Comparison of ENCODE assay signal across 20 cellular contexts in the genomic region with DNA sequence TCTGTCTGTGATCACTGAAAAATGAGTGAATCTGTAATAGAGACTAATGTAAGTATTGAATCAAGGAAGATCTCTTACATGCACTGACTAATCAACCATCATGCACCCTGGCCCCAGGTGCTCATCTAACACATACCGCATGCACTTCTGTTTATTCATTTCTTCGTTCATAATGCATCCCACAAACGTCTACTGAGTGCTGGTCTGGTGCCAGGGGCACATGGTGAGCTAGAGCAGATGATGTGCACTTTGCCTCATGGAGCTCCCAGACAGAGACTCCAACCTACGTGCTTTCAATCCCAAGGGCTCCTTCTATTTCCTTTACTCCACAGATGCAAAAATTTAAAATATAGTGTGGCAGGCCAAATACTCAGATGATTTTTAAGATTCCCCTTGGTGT. TPM values are rescaled to one million over a fixed set of nuclear protein-coding genes. Genes with fewer than 3 reads are reported as not detected.
DNase-seq lines count a peak whose midpoint lies in the region; ATAC-seq lines count a peak whose summit lies in the region.
"Had no signal": no experiment of that assay in that cellular context is flagged by ENCODE, and none has a peak within 500 bp of the region (broad histone marks: within the 10 kb centered on the region; RNA-seq: fewer than 3 reads in every experiment).

No MANE protein-coding gene starts in this region.

- peak; percentile 55 for DNase-seq in globus pallidus (ENCODE audit: low spot score)
- DNase-seq in skeletal muscle cell (ENCODE audit: low read depth), result peak; percentile 25
- DNase-seq in central memory CD4-positive, alpha-beta T cell, result no peak
- DNase-seq in cardiac septum (ENCODE audit: low spot score), result no peak
- DNase-seq in naive thymus-derived CD4-positive, alpha-beta T cell, result no peak
- DNase-seq: ACHN; BE2C; CD4-positive, CD25-positive, alpha-beta regulatory T cell; CD8-positive, alpha-beta memory T cell; COR-L47; DMS 273 treated with DMSO at 0.1 percent for 48 hours; DMS53; DND-41; EL; H9 had no signal

- POLR2A ChIA-PET in naive thymus-derived CD4-positive, alpha-beta T cell (lab: Charles Lee), result no interaction called here

- H3K27ac Mint-ChIP-seq in naive thymus-derived CD4-positive, alpha-beta T cell, result no peak overlapping the region
- H3K27ac Mint-ChIP-seq: CD4-positive, CD25-positive, alpha-beta regulatory T cell; CD8-positive, alpha-beta memory T cell; H9 had no signal

- CTCF ChIA-PET in naive thymus-derived CD4-positive, alpha-beta T cell (lab: Charles Lee), result no interaction called here

- peaks cover 0 to 4% (median 0%) of the 10 kb centered on the region in 7 donors for H3K4me1 Mint-ChIP-seq in naive thymus-derived CD4-positive, alpha-beta T cell
- H3K4me1 Mint-ChIP-seq: H9 had no signal

- H3K36me3 Mint-ChIP-seq in naive thymus-derived CD4-positive, alpha-beta T cell, result no peaks in the 10 kb centered on the region
- H3K36me3 Mint-ChIP-seq: CD4-positive, CD25-positive, alpha-beta regulatory T cell; CD8-positive, alpha-beta memory T cell had no signal

- H3K9me3 Mint-ChIP-seq in naive thymus-derived CD4-positive, alpha-beta T cell, result peaks cover 0 to 6% (median 0%) of the 10 kb centered on the region in 11 donors
- H3K9me3 Mint-ChIP-seq: CD4-positive, CD25-positive, alpha-beta regulatory T cell; H9 had no signal

- no peaks in the 10 kb centered on the region for H3K36me3 ChIP-seq in naive thymus-derived CD4-positive, alpha-beta T cell (ENCODE audit: control insufficient read depth in 2 of 3, insufficient read depth in 3 of 3, low read length in 3 of 3)
- H3K36me3 ChIP-seq: BE2C had no signal

- peaks cover 0 to 9% (median 4%) of the 10 kb centered on the region in 5 donors for H3K27me3 Mint-ChIP-seq in naive thymus-derived CD4-positive, alpha-beta T cell

- ATAC-seq in naive thymus-derived CD4-positive, alpha-beta T cell, result no peak
- ATAC-seq: GM12878 had no signal

- intact Hi-C loops in cardiac septum (cut with DNase I), result no loop called here
- intact Hi-C loops in naive thymus-derived CD4-positive, alpha-beta T cell (cut with micrococcal nuclease), result no loop called here

- no peaks in the 10 kb centered on the region for H3K27me3 ChIP-seq in naive thymus-derived CD4-positive, alpha-beta T cell (ENCODE audit: control insufficient read depth in 2 of 2, insufficient read depth in 2 of 2, low read length in 2 of 2)
- H3K27me3 ChIP-seq: BE2C had no signal

- H3K4me1 ChIP-seq in naive thymus-derived CD4-positive, alpha-beta T cell (ENCODE audit: control insufficient read depth in 2 of 2, insufficient read depth in 2 of 2, low read length in 2 of 2), result no peaks in the 10 kb centered on the region
- H3K4me1 ChIP-seq: BE2C had no signal

- no peak overlapping the region for H3K4me3 ChIP-seq in skeletal muscle cell (ENCODE audit: low read depth, low read length)
- H3K4me3 ChIP-seq in naive thymus-derived CD4-positive, alpha-beta T cell (ENCODE audit: low read length), result no peak overlapping the region
- H3K4me3 ChIP-seq: GM12878 had no signal

- no peak overlapping the region for H3K4me3 Mint-ChIP-seq in naive thymus-derived CD4-positive, alpha-beta T cell
- H3K4me3 Mint-ChIP-seq: CD4-positive, CD25-positive, alpha-beta regulatory T cell; CD8-positive, alpha-beta memory T cell; H9 had no signal

- H3K27ac ChIP-seq in cingulate gyrus (ENCODE audit: low read depth, low read length), result peak overlapping the region; percentile 74
- no peak overlapping the region for H3K27ac ChIP-seq in naive thymus-derived CD4-positive, alpha-beta T cell (ENCODE audit: low read depth, low read length)

- no peaks in the 10 kb centered on the region for H3K9me3 ChIP-seq in naive thymus-derived CD4-positive, alpha-beta T cell (ENCODE audit: control insufficient read depth in 2 of 3, low read length in 3 of 3)
- H3K9me3 ChIP-seq: BE2C had no signal

RNA-seq across cellular contexts. Expression of a gene that starts 10.7 kb away (rescaled TPM):
- not detected for total RNA-seq in cardiac septum
- not detected for total RNA-seq in naive thymus-derived CD4-positive, alpha-beta T cell
- not detected for polyA plus RNA-seq in naive thymus-derived CD4-positive, alpha-beta T cell
- total RNA-seq: CD4-positive, CD25-positive, alpha-beta regulatory T cell; CD8-positive, alpha-beta memory T cell; G401; GM12878; H1; H9; HT-29 had no signal
- polyA plus RNA-seq: CD4-positive, CD25-positive, alpha-beta regulatory T cell; CD8-positive, alpha-beta memory T cell had no signal

Comparison
In these comparisons a context has a peak if more than half of its experiments do, and no peak if none do; other contexts are left out.
1. DNase-seq: peak in globus pallidus (single experiment) and skeletal muscle cell (single experiment); none in central memory CD4-positive, alpha-beta T cell (single experiment), cardiac septum (single experiment) and naive thymus-derived CD4-positive, alpha-beta T cell (0 of 9).